1 cellular context compared by ENCODE assay signal in genomic region chr1:151547119-151547899, GRCh38.
TF ChIP-seq lines count a peak whose summit lies in the region.

No MANE protein-coding gene starts in this region.

TF ChIP-seq in HepG2, 621 proteins besides CTCF, POLR2A, EP300 and RAD21 (continued from another document and continues in another):
- TF ChIP-seq KIAA2018 (CRISPR knock-in tag; IDR thresholded peaks at IDR 0.05; ENCODE audit: borderline replicate concordance) (no peak), ZNF503 (CRISPR knock-in tag; IDR thresholded peaks at IDR 0.05) (no peak), ZNF33A (CRISPR knock-in tag; IDR thresholded peaks at IDR 0.05; ENCODE audit: borderline replicate concordance) (no peak), ZNF18 (CRISPR knock-in tag; IDR thresholded peaks at IDR 0.05; ENCODE audit: insufficient replicate concordance) (no peak), PHF5A (CRISPR knock-in tag; IDR thresholded peaks at IDR 0.05; ENCODE audit: low read depth, unreplicated experiment) (peak; percentile 55), REL (CRISPR knock-in tag; conservative IDR thresholded peaks at IDR 0.05) (no peak), ZNF350 (CRISPR knock-in tag; IDR thresholded peaks at IDR 0.05; ENCODE audit: borderline replicate concordance, low read depth) (peak; percentile 74; the same call in 1 of the 2 replicates), NFE2L1 (CRISPR knock-in tag; IDR thresholded peaks at IDR 0.05; ENCODE audit: borderline replicate concordance) (no peak), DPF2 (CRISPR knock-in tag; IDR thresholded peaks at IDR 0.05; ENCODE audit: borderline replicate concordance, low read depth) (peak; percentile 86), MYPOP (CRISPR knock-in tag; IDR thresholded peaks at IDR 0.05) (0 out of 2 replicates have a peak, but pooled peaks have one; percentile 59), PRMT3 (CRISPR knock-in tag; IDR thresholded peaks at IDR 0.05; ENCODE audit: borderline replicate concordance, low read depth) (no peak), PCBP2 (optimal IDR thresholded peaks at IDR 0.05; ENCODE audit: low read depth, low read length, poor library complexity, severe bottlenecking) (no peak), CREB1 (IDR thresholded peaks at IDR 0.05) (0 out of 2 replicates have a peak, but pooled peaks have one; percentile 23), CREB1 (CRISPR knock-in tag; IDR thresholded peaks at IDR 0.05) (peak; percentile 85), SCMH1 (CRISPR knock-in tag; IDR thresholded peaks at IDR 0.05; ENCODE audit: borderline replicate concordance) (no peak), BRF2 (CRISPR knock-in tag; IDR thresholded peaks at IDR 0.05) (no peak), ZNF20 (CRISPR knock-in tag; IDR thresholded peaks at IDR 0.05) (no peak), ZNF558 (CRISPR knock-in tag; IDR thresholded peaks at IDR 0.05; ENCODE audit: borderline replicate concordance) (no peak), SIN3A (IDR thresholded peaks at IDR 0.05; ENCODE audit: borderline replicate concordance, low read depth, low read length) (peak; percentile 78; the same call in 1 of the 2 replicates), PAXIP1 (CRISPR knock-in tag; conservative IDR thresholded peaks at IDR 0.05) (peak; percentile 87), RFX3 (CRISPR knock-in tag; IDR thresholded peaks at IDR 0.05) (no peak), ZNF280B (CRISPR knock-in tag; IDR thresholded peaks at IDR 0.05; ENCODE audit: borderline replicate concordance) (no peak), SAP130 (CRISPR knock-in tag; IDR thresholded peaks at IDR 0.05; ENCODE audit: low read depth) (peak; percentile 98), ATF7 (IDR thresholded peaks at IDR 0.05) (peak; percentile 82), ATF7 (CRISPR knock-in tag; IDR thresholded peaks at IDR 0.05) (peak; percentile 95), CC2D1A (CRISPR knock-in tag; IDR thresholded peaks at IDR 0.05) (no peak), ETV5 (CRISPR knock-in tag; IDR thresholded peaks at IDR 0.05; ENCODE audit: borderline replicate concordance) (peak; percentile 90), LCORL (IDR thresholded peaks at IDR 0.05) (0 out of 2 replicates have a peak, but pooled peaks have one; percentile 10), LCORL (CRISPR knock-in tag; IDR thresholded peaks at IDR 0.05) (peak; percentile 96), ZMAT5 (CRISPR knock-in tag; IDR thresholded peaks at IDR 0.05; ENCODE audit: borderline replicate concordance, low read depth) (no peak), REXO4 (CRISPR knock-in tag; IDR thresholded peaks at IDR 0.05; ENCODE audit: borderline replicate concordance) (no peak), RBM39 (IDR thresholded peaks at IDR 0.05; ENCODE audit: low read depth, low read length, poor library complexity, severe bottlenecking) (no peak), HDAC6 (IDR thresholded peaks at IDR 0.05; ENCODE audit: low read depth, low read length) (no peak), ATM (IDR thresholded peaks at IDR 0.05; ENCODE audit: borderline replicate concordance) (no peak), RARG (CRISPR knock-in tag; IDR thresholded peaks at IDR 0.05; ENCODE audit: low read depth) (no peak), ZBTB34 (CRISPR knock-in tag; IDR thresholded peaks at IDR 0.05) (peak; percentile 99), NCOA2 (CRISPR knock-in tag; IDR thresholded peaks at IDR 0.05) (peak; percentile 71), TCF7L2 (IDR thresholded peaks at IDR 0.05; ENCODE audit: low read depth, low read length) (no peak)
